Comparison of ENCODE assay signal across 16 cellular contexts in genomic region chr1:166988976-166989515, GRCh38. TPM values are rescaled to one million over a fixed set of nuclear protein-coding genes. Genes with fewer than 3 reads are reported as not detected.
A peak's percentile ranks its signal among the peaks of the same experiment; 100 is the strongest.
DNase-seq lines count a peak whose midpoint lies in the region; ATAC-seq, FAIRE-seq and TF ChIP-seq lines count a peak whose summit lies in the region.
"Had no signal": no experiment of that assay in that cellular context is flagged by ENCODE, and none has a peak within 500 bp of the region (broad histone marks: within the 10 kb centered on the region; RNA-seq: fewer than 3 reads in every experiment).

Gene MAEL, plus strand, starts transcription at chr1:166989280. Its CDS starts 73 bp downstream, at chr1:166989353.

- no peak within 1 kb of the TSS for H4K91ac ChIP-seq in IMR-90 (ENCODE audit: insufficient read depth, low read depth, low read length)
- no peak within 1 kb of the TSS for H4K91ac ChIP-seq in neuronal stem cell (ENCODE audit: low read depth, low read length, poor library complexity)

- no peak within 1 kb of the TSS for H3K4me2 ChIP-seq in GM23338
- no peak within 1 kb of the TSS for H3K4me2 ChIP-seq in IMR-90 (ENCODE audit: low read depth, low read length)
- H3K4me2 ChIP-seq in K562 (ENCODE audit: insufficient read depth, low read length), result no peak within 1 kb of the TSS
- no peak within 1 kb of the TSS for H3K4me2 ChIP-seq in neuronal stem cell (ENCODE audit: insufficient read depth, low read length, poor library complexity, severe bottlenecking)
- H3K4me2 ChIP-seq: BLaER1 had no signal

- no peak for TF ChIP-seq CTCF in GM23338 (conservative IDR thresholded peaks at IDR 0.05; ENCODE audit: low read depth in 2 of 2)
- TF ChIP-seq CTCF in IMR-90 (conservative IDR thresholded peaks at IDR 0.05; ENCODE audit: low read depth, low read length), result no peak
- no peak for TF ChIP-seq CTCF in K562 (IDR thresholded peaks at IDR 0.05 in 2 of 3, conservative IDR thresholded peaks at IDR 0.05 in 1 of 3; ENCODE audit: insufficient read depth in 2 of 3, low read depth in 1 of 3, low read length in 3 of 3)

- H3K9me3 ChIP-seq in IMR-90 (ENCODE audit: control insufficient read depth, insufficient read depth, low read length) (no peaks in the 10 kb centered on the region), K562 (replicated peaks; ENCODE audit: control insufficient read depth, insufficient read depth, low read depth, low read length) (no peaks in the 10 kb centered on the region), neuronal stem cell (replicated peaks in 1 of 2; ENCODE audit: control insufficient read depth in 2 of 2, insufficient read depth in 1 of 2, low read depth in 1 of 2, low read length in 2 of 2) (no peaks in the 10 kb centered on the region)
- H3K9me3 ChIP-seq: Caco-2 had no signal

- no peak within 1 kb of the TSS for H3K18ac ChIP-seq in IMR-90 (ENCODE audit: low read depth, low read length)
- H3K18ac ChIP-seq in neuronal stem cell (ENCODE audit: low read length), result peak within 1 kb of the TSS; percentile 20

- H3K23ac ChIP-seq in IMR-90 (ENCODE audit: low read depth, low read length) (no peak within 1 kb of the TSS), neuronal stem cell (ENCODE audit: low read depth, low read length, poor library complexity) (no peak within 1 kb of the TSS)

- H2BK120ac ChIP-seq in IMR-90 (ENCODE audit: low read depth, low read length) (no peak within 1 kb of the TSS), neuronal stem cell (ENCODE audit: low read depth, low read length) (no peak within 1 kb of the TSS)

- H3K4me1 ChIP-seq in GM23338 (ENCODE audit: insufficient read depth) (no peaks in the 10 kb centered on the region), IMR-90 (ENCODE audit: control insufficient read depth, insufficient read depth, low read length) (no peaks in the 10 kb centered on the region), K562 (replicated peaks in 1 of 2; ENCODE audit: control insufficient read depth in 2 of 2, insufficient read depth in 2 of 2, low read length in 2 of 2) (peaks cover 0 to 7% of the 10 kb centered on the region in 2 experiments; a peak in 2 of 5 replicates), neuronal stem cell (ENCODE audit: control insufficient read depth in 2 of 2, insufficient read depth in 1 of 2, low read depth in 1 of 2, low read length in 2 of 2) (no peaks in the 10 kb centered on the region)
- H3K4me1 ChIP-seq: BLaER1, Caco-2 had no signal

- CTCF ChIA-PET in IMR-90 (lab: Yijun Ruan, JAX) (no interaction called here), K562 (lab: Yijun Ruan, JAX; ENCODE audit: low intra/inter-chr PET ratio) (no interaction called here)

- no peaks in the 10 kb centered on the region for H3K9me2 ChIP-seq in GM23338 (ENCODE audit: insufficient read depth)

- ATAC-seq in GM23338 (peak; percentile 66), IMR-90 (ENCODE audit: low read depth) (no peak), K562 (peak; percentile 51), GM19395 (IDR thresholded peaks at IDR 0.05; ENCODE audit: unreplicated experiment) (no peak)
- ATAC-seq: HCT116 had no signal

- no peak within 1 kb of the TSS for H3K4me3 ChIP-seq in GM23338
- H3K4me3 ChIP-seq in IMR-90 (ENCODE audit: insufficient read depth, low read depth, low read length), result no peak within 1 kb of the TSS
- no peak within 1 kb of the TSS for H3K4me3 ChIP-seq in K562
- no peak within 1 kb of the TSS for H3K4me3 ChIP-seq in neuronal stem cell (ENCODE audit: low read length in 2 of 2)
- H3K4me3 ChIP-seq: BLaER1, GM23248 had no signal

- H3K27ac Mint-ChIP-seq in GM23338, result peak within 1 kb of the TSS; percentile 80
- H3K27ac Mint-ChIP-seq: CD8-positive, alpha-beta memory T cell; IgD-negative memory B cell had no signal

- H3K9ac ChIP-seq in IMR-90 (ENCODE audit: low read depth, low read length), result no peak within 1 kb of the TSS
- no peak within 1 kb of the TSS for H3K9ac ChIP-seq in K562 (ENCODE audit: insufficient read depth in 1 of 2, low read depth in 2 of 2, low read length in 2 of 2)
- no peak within 1 kb of the TSS for H3K9ac ChIP-seq in neuronal stem cell (ENCODE audit: low read depth, low read length, poor library complexity)
- H3K9ac ChIP-seq: BLaER1, GM23248 had no signal

- POLR2A ChIA-PET in IMR-90 (lab: Charles Lee; ENCODE audit: unreplicated experiment), result no interaction called here
- POLR2A ChIA-PET in K562 (lab: Yijun Ruan, JAX), result interaction anchor here (0.6 to 1.0 kb wide), 2 partner anchors 8 to 236 kb away, joined by 3 read pairs; no protein-coding TSS in a partner anchor

- TF ChIP-seq EP300 in K562 (IDR thresholded peaks at IDR 0.05; ENCODE audit: low read length), result no peak

- H2BK15ac ChIP-seq in IMR-90 (ENCODE audit: low read depth, low read length) (no peak within 1 kb of the TSS), neuronal stem cell (ENCODE audit: low read length) (no peak within 1 kb of the TSS)

- H3K9me3 Mint-ChIP-seq in GM23338, result no peaks in the 10 kb centered on the region
- H3K9me3 Mint-ChIP-seq: CD8-positive, alpha-beta memory T cell had no signal

- H2AK9ac ChIP-seq in IMR-90 (replicated peaks; ENCODE audit: low read depth, low read length, poor library complexity), result no peak within 1 kb of the TSS

- no peaks in the 10 kb centered on the region for H3K4me1 Mint-ChIP-seq in GM23338
- H3K4me1 Mint-ChIP-seq: CD8-positive, alpha-beta memory T cell; IgD-negative memory B cell had no signal

- H3K27me3 ChIP-seq in GM23338 (ENCODE audit: insufficient read depth) (no peaks in the 10 kb centered on the region), IMR-90 (ENCODE audit: control insufficient read depth, insufficient read depth, low read length) (no peaks in the 10 kb centered on the region), K562 (ENCODE audit: control insufficient read depth in 2 of 2, insufficient read depth in 2 of 2, low read length in 2 of 2) (peaks cover 0 to 11% of the 10 kb centered on the region in 2 experiments; a peak in 2 of 5 replicates), neuronal stem cell (ENCODE audit: control insufficient read depth in 3 of 3, insufficient read depth in 3 of 3, low read depth in 1 of 3, low read length in 3 of 3) (no peaks in the 10 kb centered on the region)
- H3K27me3 ChIP-seq: BLaER1 had no signal

- no peaks in the 10 kb centered on the region for H3K9me1 ChIP-seq in IMR-90 (ENCODE audit: insufficient read depth, low read length)
- no peaks in the 10 kb centered on the region for H3K9me1 ChIP-seq in K562 (ENCODE audit: control insufficient read depth, insufficient read depth, low read length)

- H4K8ac ChIP-seq in IMR-90 (ENCODE audit: low read depth in 2 of 2, low read length in 2 of 2), result no peak within 1 kb of the TSS
- no peak within 1 kb of the TSS for H4K8ac ChIP-seq in neuronal stem cell (ENCODE audit: low read depth, low read length)

- H3K27ac ChIP-seq in GM23338 (ENCODE audit: low read depth), result no peak within 1 kb of the TSS
- H3K27ac ChIP-seq in IMR-90 (ENCODE audit: insufficient read depth, low read length), result no peak within 1 kb of the TSS
- H3K27ac ChIP-seq in K562 (ENCODE audit: extremely low read depth, low read depth, low read length), result no peak within 1 kb of the TSS
- no peak within 1 kb of the TSS for H3K27ac ChIP-seq in neuronal stem cell (replicated peaks; ENCODE audit: low read length)
- H3K27ac ChIP-seq: BLaER1, GM23248 had no signal

- H3K36me3 ChIP-seq in GM23338 (ENCODE audit: insufficient read depth), result no peaks in the 10 kb centered on the region
- H3K36me3 ChIP-seq in IMR-90 (ENCODE audit: control insufficient read depth, insufficient read depth, low read length), result no peaks in the 10 kb centered on the region
- no peaks in the 10 kb centered on the region for H3K36me3 ChIP-seq in K562 (ENCODE audit: control insufficient read depth, insufficient read depth, low read length)
- H3K36me3 ChIP-seq in neuronal stem cell (replicated peaks in 1 of 2; ENCODE audit: control insufficient read depth in 2 of 2, insufficient read depth in 2 of 2, low read length in 2 of 2), result no peaks in the 10 kb centered on the region
- H3K36me3 ChIP-seq: BLaER1 had no signal

- WGBS in IMR-90 (ENCODE audit: extremely low coverage in 2 of 2, insufficient read length in 1 of 2), 2 experiments, result 85% methylated on average over 15 of the region's 45 CpGs; no CpG with 5 or more reads in 1 of the 2 experiments
- 53% methylated on average over 43 of the region's 45 CpGs for WGBS in K562 (ENCODE audit: insufficient coverage, low coverage, missing lambda C conversion rate)
- no CpG with 5 or more reads among the region's 45 CpGs for WGBS in neuronal stem cell (ENCODE audit: extremely low coverage in 2 of 2, insufficient read length in 2 of 2, insufficient replicate concordance in 1 of 2), 2 donors

- TF ChIP-seq POLR2A in IMR-90 (IDR thresholded peaks at IDR 0.05; ENCODE audit: low read depth, low read length) (no peak), K562 (conservative IDR thresholded peaks at IDR 0.05) (no peak)

- H3K4me3 Mint-ChIP-seq in GM23338, result no peak within 1 kb of the TSS
- H3K4me3 Mint-ChIP-seq: CD8-positive, alpha-beta memory T cell; IgD-negative memory B cell had no signal

- no peak within 1 kb of the TSS for H3K4ac ChIP-seq in IMR-90 (ENCODE audit: low read depth, low read length)
- H3K4ac ChIP-seq in neuronal stem cell (ENCODE audit: low read length), result peak within 1 kb of the TSS; percentile 3

- H3K14ac ChIP-seq in IMR-90 (replicated peaks; ENCODE audit: low read depth, low read length) (no peak within 1 kb of the TSS), neuronal stem cell (ENCODE audit: low read length) (no peak within 1 kb of the TSS)

- H3K79me1 ChIP-seq in IMR-90 (ENCODE audit: low read depth in 1 of 2, low read length in 2 of 2) (no peaks in the 10 kb centered on the region), neuronal stem cell (ENCODE audit: low read depth, low read length) (no peaks in the 10 kb centered on the region)

- H4K20me1 ChIP-seq in GM23338 (replicated peaks; ENCODE audit: insufficient read depth) (no peaks in the 10 kb centered on the region), IMR-90 (ENCODE audit: insufficient read depth, low read length) (no peaks in the 10 kb centered on the region), K562 (replicated peaks; ENCODE audit: control insufficient read depth, insufficient read depth, low read length) (no peaks in the 10 kb centered on the region)
- H4K20me1 ChIP-seq: BLaER1 had no signal

- no peak for FAIRE-seq in K562 (lab: Jason Lieb, UNC)

- no peak within 1 kb of the TSS for H3K56ac ChIP-seq in IMR-90 (ENCODE audit: extremely low read depth, insufficient read depth, low read length)

- dilution Hi-C loops in IMR-90 (cut with HindIII; ENCODE audit: low sequenced_read_pairs, unreplicated experiment), result no loop called here

- H3K36me3 Mint-ChIP-seq in GM23338 (ENCODE audit: low read depth), result no peaks in the 10 kb centered on the region
- H3K36me3 Mint-ChIP-seq: CD8-positive, alpha-beta memory T cell had no signal

- peak within 1 kb of the TSS; percentile 93 for H2AFZ ChIP-seq in GM23338
- H2AFZ ChIP-seq in IMR-90 (replicated peaks; ENCODE audit: low read length, poor library complexity), result peak within 1 kb of the TSS; percentile 23
- H2AFZ ChIP-seq in K562 (ENCODE audit: low read depth, low read length), result no peak within 1 kb of the TSS
- no peak within 1 kb of the TSS for H2AFZ ChIP-seq in neuronal stem cell (ENCODE audit: low read length)
- H2AFZ ChIP-seq: GM23248 had no signal

- no peaks in the 10 kb centered on the region for H3K79me2 ChIP-seq in GM23338 (replicated peaks; ENCODE audit: insufficient read depth)
- H3K79me2 ChIP-seq in K562 (ENCODE audit: control insufficient read depth, insufficient read depth, low read length), result no peaks in the 10 kb centered on the region

- TF ChIP-seq RAD21 in IMR-90 (IDR thresholded peaks at IDR 0.05; ENCODE audit: low read length), result no peak
- TF ChIP-seq RAD21 in K562 (CRISPR knock-in tag; conservative IDR thresholded peaks at IDR 0.05 in 1 of 2, IDR thresholded peaks at IDR 0.05 in 1 of 2), result no peak

- no peak within 1 kb of the TSS for H4K5ac ChIP-seq in IMR-90 (ENCODE audit: low read depth, low read length)

- in situ Hi-C loops in IMR-90 (cut with MboI; ENCODE audit: low sequenced_read_pairs), result no loop called here
- in situ Hi-C loops in K562 (cut with MboI), result no loop called here

- peaks cover 2% of the 10 kb centered on the region for H3K27me3 Mint-ChIP-seq in GM23338 (ENCODE audit: insufficient read depth, low read depth, poor library complexity)

- BruUV-seq in IMR-90 (replicated peaks; lab: Mats Ljungman, UMichigan) (no TSS peak), K562 (replicated peaks; lab: Mats Ljungman, UMichigan) (no TSS peak)

- peak; percentile 74 for DNase-seq in GM23338 (ENCODE audit: low spot score)
- no peak for DNase-seq in IMR-90
- DNase-seq in K562 (ENCODE audit: extremely low read depth in 1 of 4, low spot score in 3 of 4), result peak in 1 of 4 experiments; percentile 11
- DNase-seq in neuronal stem cell (ENCODE audit: low spot score), result no peak
- DNase-seq in GOT3 (lab: John Stamatoyannopoulos, UW), result no peak
- DNase-seq in activated CD4-positive, alpha-beta T cell treated with anti-CD3 and anti-CD28 coated beads, Interleukin-2, amount 50 U/mL, for 1 hour, result no peak
- DNase-seq: AML-193; Caco-2; CD8-positive, alpha-beta memory T cell; DND-41; GF-D8; GM23248 had no signal

- H2BK12ac ChIP-seq in neuronal stem cell (ENCODE audit: low read length), result peak within 1 kb of the TSS; percentile 76

- intact Hi-C loops in IMR-90 (cut with micrococcal nuclease), result no loop called here
- intact Hi-C loops in K562 (cut with micrococcal nuclease), result no loop called here

- H2BK20ac ChIP-seq in IMR-90 (ENCODE audit: low read depth, low read length), result no peak within 1 kb of the TSS

- no peaks in the 10 kb centered on the region for H3F3A ChIP-seq in GM23338 (replicated peaks; ENCODE audit: low read depth)

- H2AK5ac ChIP-seq in IMR-90 (ENCODE audit: low read depth, low read length) (no peak within 1 kb of the TSS), neuronal stem cell (ENCODE audit: low read depth, low read length) (peak within 1 kb of the TSS; percentile 30)

- H2BK5ac ChIP-seq in IMR-90 (ENCODE audit: low read depth, low read length, poor library complexity, severe bottlenecking) (no peak within 1 kb of the TSS), neuronal stem cell (ENCODE audit: low read length) (no peak within 1 kb of the TSS)

RNA-seq across cellular contexts. Expression of gene MAEL, which starts in this region (rescaled TPM):
- total RNA-seq in GM23338 (2014; rRNA removed; shearing (Covaris generic)), result 0.35 and 0.76 TPM in 2 replicates
- polyA plus RNA-seq in GM23338 (2016; fragmentation: Nextera tagmentation; extraction: Ambion mirVana) (0.66 and 0.95 TPM in 2 replicates), IMR-90 (2012; rRNA removed) (not detected in 2 replicates), K562 (2011; rRNA removed) (0.09 and 0.11 TPM in 2 replicates), K562 (2014; fragmentation: Illumina TruSeq; extraction: Trizol) (0.97 and 1.6 TPM in 2 replicates), K562 (2014; fragmentation: Nextera tagmentation; extraction: Ambion mirVana) (1 to 10 TPM; 1.5 to 1.9 TPM), K562 (2014; rRNA removed) (0.27 and 0.97 TPM in 2 replicates)
- total RNA-seq in IMR-90 (2012; rRNA removed) (not detected in 2 replicates), K562 (2014; rRNA removed) (0.50 and 0.65 TPM in 2 replicates), K562 (2014; rRNA removed; fragmentation: Illumina TruSeq; extraction: Trizol) (0.84 and 1.1 TPM in 2 replicates), K562 (2015; rRNA removed; fragmentation: Illumina TruSeq; extraction: Trizol) (0.51 and 1.2 TPM in 2 replicates), K562 (2021) (0.74 and 0.75 TPM in 2 replicates)
- polyA plus RNA-seq in IMR-90 (2012; cell fraction: cytosol; rRNA removed), result not detected in 2 replicates
- not detected in 2 replicates for polyA plus RNA-seq in IMR-90 (2012; cell fraction: nucleus; rRNA removed; ENCODE audit: low replicate concordance)
- total RNA-seq in K562 (2011; cell fraction: chromatin; rRNA removed; ENCODE audit: low replicate concordance), result 0.60 TPM in 1 of 2 replicates, not detected in the other
- 0.26 and 0.33 TPM in 2 replicates for total RNA-seq in K562 (2011; cell fraction: nucleolus; rRNA removed)
- not detected in 2 replicates for total RNA-seq in K562 (2011; cell fraction: nucleoplasm; rRNA removed)
- 0.06 TPM in 1 of 2 replicates, not detected in the other for polyA plus RNA-seq in K562 (2011; cell fraction: cytosol; rRNA removed)
- 0.06 TPM in 1 of 2 replicates, not detected in the other for polyA plus RNA-seq in K562 (2011; cell fraction: nucleus; rRNA removed)
- polyA plus RNA-seq in K562 (2012), result 0.87 and 2.1 TPM in 2 replicates
- 0.09 TPM in 1 of 2 replicates, not detected in the other for polyA minus RNA-seq in K562 (2011; rRNA and poly(A)+ RNA removed)
- polyA minus RNA-seq in K562 (2011; cell fraction: cytosol; rRNA and poly(A)+ RNA removed), result not detected in 2 replicates
- polyA minus RNA-seq in K562 (2011; cell fraction: nucleus; rRNA and poly(A)+ RNA removed), result not detected in 2 replicates
- polyA plus RNA-seq in neuronal stem cell (2013, experiment 1 of 2), result 0.57 TPM
- 0.51 TPM for polyA plus RNA-seq in neuronal stem cell (2013, experiment 2 of 2)
- total RNA-seq: Caco-2; CD8-positive, alpha-beta memory T cell; GM23248 had no signal
- polyA plus RNA-seq: CD8-positive, alpha-beta memory T cell; GM23248; IgD-negative memory B cell had no signal

Comparison
In these comparisons a context has a peak if more than half of its experiments do, and no peak if none do; other contexts are left out.
1. Peak in DNase-seq and ATAC-seq in GM23338; RNA of the gene not detected or under 1 TPM.
2. H2AFZ ChIP-seq: peak in GM23338 (single experiment) and IMR-90 (single experiment); none in K562 (single experiment) and neuronal stem cell (single experiment).